8 cellular contexts compared by ENCODE assay signal in genomic region chr1:166975361-166976129, GRCh38. TPM values are rescaled to one million over a fixed set of nuclear protein-coding genes. Genes with fewer than 3 reads are reported as not detected.
DNase-seq lines count a peak whose midpoint lies in the region; ATAC-seq and TF ChIP-seq lines count a peak whose summit lies in the region.

A gene with protein sequence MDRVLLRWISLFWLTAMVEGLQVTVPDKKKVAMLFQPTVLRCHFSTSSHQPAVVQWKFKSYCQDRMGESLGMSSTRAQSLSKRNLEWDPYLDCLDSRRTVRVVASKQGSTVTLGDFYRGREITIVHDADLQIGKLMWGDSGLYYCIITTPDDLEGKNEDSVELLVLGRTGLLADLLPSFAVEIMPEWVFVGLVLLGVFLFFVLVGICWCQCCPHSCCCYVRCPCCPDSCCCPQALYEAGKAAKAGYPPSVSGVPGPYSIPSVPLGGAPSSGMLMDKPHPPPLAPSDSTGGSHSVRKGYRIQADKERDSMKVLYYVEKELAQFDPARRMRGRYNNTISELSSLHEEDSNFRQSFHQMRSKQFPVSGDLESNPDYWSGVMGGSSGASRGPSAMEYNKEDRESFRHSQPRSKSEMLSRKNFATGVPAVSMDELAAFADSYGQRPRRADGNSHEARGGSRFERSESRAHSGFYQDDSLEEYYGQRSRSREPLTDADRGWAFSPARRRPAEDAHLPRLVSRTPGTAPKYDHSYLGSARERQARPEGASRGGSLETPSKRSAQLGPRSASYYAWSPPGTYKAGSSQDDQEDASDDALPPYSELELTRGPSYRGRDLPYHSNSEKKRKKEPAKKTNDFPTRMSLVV (minus strand): TSS chr1:166975540. CDS start chr1:166975268, 272 bp downstream.

- peaks cover 40% of the 10 kb centered on the region for H3K4me1 Mint-ChIP-seq in activated naive CD4-positive, alpha-beta T cell treated with anti-CD3 and anti-CD28 coated beads, Interleukin-2, amount 50 U/mL, for 24 hours

- POLR2A ChIA-PET in AG04450 (lab: Yijun Ruan, JAX) = no interaction called here

- no peaks in the 10 kb centered on the region for H3K9me3 Mint-ChIP-seq in activated naive CD4-positive, alpha-beta T cell treated with anti-CD3 and anti-CD28 coated beads, Interleukin-2, amount 50 U/mL, for 24 hours

- H3K9me3 ChIP-seq in AG04450 (ENCODE audit: control insufficient read depth, insufficient read depth, low read length) (no peaks in the 10 kb centered on the region), SJCRH30 (replicated peaks) (no peaks in the 10 kb centered on the region), upper lobe of right lung (no peaks in the 10 kb centered on the region)

- no peaks in the 10 kb centered on the region for H3K36me3 ChIP-seq in SJCRH30
- no peaks in the 10 kb centered on the region for H3K36me3 ChIP-seq in upper lobe of right lung

- peaks cover 4% of the 10 kb centered on the region for H3K27me3 Mint-ChIP-seq in activated naive CD4-positive, alpha-beta T cell treated with anti-CD3 and anti-CD28 coated beads, Interleukin-2, amount 50 U/mL, for 24 hours

- peaks cover 30% of the 10 kb centered on the region for H3K27me3 ChIP-seq in AG04450 (ENCODE audit: control insufficient read depth, insufficient read depth, low read length)
- H3K27me3 ChIP-seq in SJCRH30 = no peaks in the 10 kb centered on the region; the same call in 1 of the 2 replicates
- peaks cover 40% of the 10 kb centered on the region for H3K27me3 ChIP-seq in upper lobe of right lung

- no peak for DNase-seq in AG04450 (ENCODE audit: low read depth, low spot score)
- DNase-seq in SJCRH30 = peak; percentile 19 to 44
- DNase-seq in cardiac septum (ENCODE audit: low spot score) = no peak
- DNase-seq in pons (ENCODE audit: low spot score) = peak; percentile 46
- peak; percentile 82 for DNase-seq in upper lobe of right lung

- H3K27ac ChIP-seq in AG04450 (ENCODE audit: low read depth, low read length) (no peak within 1 kb of the TSS), SJCRH30 (no peak within 1 kb of the TSS), upper lobe of right lung (no peak within 1 kb of the TSS)

- H3K4me1 ChIP-seq in SJCRH30 (no peaks in the 10 kb centered on the region), upper lobe of right lung (peaks cover 5% of the 10 kb centered on the region)

- peak within 1 kb of the TSS; percentile 94 for H3K27ac Mint-ChIP-seq in activated naive CD4-positive, alpha-beta T cell treated with anti-CD3 and anti-CD28 coated beads, Interleukin-2, amount 50 U/mL, for 24 hours

- TF ChIP-seq CTCF in AG04450 (IDR thresholded peaks at IDR 0.05; ENCODE audit: low read depth, low read length) (no peak), upper lobe of right lung (IDR thresholded peaks at IDR 0.05) (no peak)

- CTCF ChIA-PET in AG04450 (lab: Charles Lee) = no interaction called here

- intact Hi-C loops in cardiac septum (cut with DNase I) = loop anchor here (5.0 kb wide), 1 partner anchor 82 kb away; no protein-coding TSS in a partner anchor
- intact Hi-C loops in upper lobe of right lung (cut with DNase I) = no loop called here

- peak within 1 kb of the TSS; percentile 99 for H3K4me3 Mint-ChIP-seq in activated naive CD4-positive, alpha-beta T cell treated with anti-CD3 and anti-CD28 coated beads, Interleukin-2, amount 50 U/mL, for 24 hours

- ATAC-seq in GM18868 (IDR thresholded peaks at IDR 0.05; ENCODE audit: unreplicated experiment) (peak; percentile 65), HG03280 (IDR thresholded peaks at IDR 0.05; ENCODE audit: unreplicated experiment) (peak; percentile 67), upper lobe of right lung (peak; percentile 84)

- H3K36me3 Mint-ChIP-seq in activated naive CD4-positive, alpha-beta T cell treated with anti-CD3 and anti-CD28 coated beads, Interleukin-2, amount 50 U/mL, for 24 hours = peaks cover 3% of the 10 kb centered on the region

- H3K4me3 ChIP-seq in AG04450 (ENCODE audit: low read depth, low read length) = peak within 1 kb of the TSS; percentile 59
- peak within 1 kb of the TSS; percentile 63 for H3K4me3 ChIP-seq in SJCRH30
- H3K4me3 ChIP-seq in upper lobe of right lung = peak within 1 kb of the TSS; percentile 67

RNA-seq across cellular contexts. Expression of the gene that starts here (rescaled TPM):
- 0.10 TPM in 1 of 2 replicates, not detected in the other for polyA plus RNA-seq in AG04450 (2011; rRNA removed)
- polyA minus RNA-seq in AG04450 (2011; rRNA and poly(A)+ RNA removed) = not detected in 2 replicates
- total RNA-seq in SJCRH30 (2014; rRNA removed; shearing (Covaris generic)) = 0.69 and 0.91 TPM in 2 replicates
- total RNA-seq in cardiac septum (23.1 TPM), upper lobe of right lung (0.98 TPM)

Comparison
In these comparisons a context has a peak if more than half of its experiments do, and no peak if none do; other contexts are left out.
1. RNA of the gene that starts here (total RNA-seq): 23.1 TPM in cardiac septum (single experiment); 0.98 TPM in upper lobe of right lung (single experiment) and 0.69 to 0.91 TPM in SJCRH30; every median in the first group is over 10 times any median in the second.
2. Peak in DNase-seq and H3K4me3 ChIP-seq in SJCRH30; RNA of the gene not detected or under 1 TPM.
3. Peak in DNase-seq, ATAC-seq and H3K4me3 ChIP-seq in upper lobe of right lung; RNA of the gene not detected or under 1 TPM.
4. Peak in every context shown above with its lines, with median percentiles within 50 percentile points of each other: H3K4me3 ChIP-seq and ATAC-seq.